ENCODE assay signal across 2 cellular contexts in the genomic region with DNA sequence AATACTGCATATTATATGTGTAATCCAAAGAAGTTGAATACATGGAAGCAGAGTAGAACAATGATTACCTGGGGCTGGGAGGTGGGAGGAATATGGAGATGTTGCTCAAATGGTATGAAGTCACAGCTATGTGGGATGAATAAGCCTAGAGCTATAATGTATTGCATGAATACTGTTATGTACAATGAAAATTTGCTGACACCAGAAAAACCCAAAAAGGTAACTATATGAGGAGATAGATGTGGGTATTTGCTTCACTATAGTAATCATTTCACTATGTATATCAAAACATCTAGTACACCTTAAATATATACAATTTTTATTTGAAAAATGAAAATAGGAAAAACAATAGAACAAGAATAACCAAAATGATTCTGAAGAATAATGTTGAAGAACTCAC.
A peak's percentile ranks its signal among the peaks of the same experiment; 100 is the strongest.
TF ChIP-seq lines count a peak whose summit lies in the region.

No MANE protein-coding gene starts in this region.

TF ChIP-seq in IMR-90, 13 proteins besides CTCF, POLR2A, EP300 and RAD21:
- TF ChIP-seq MAFK (IDR thresholded peaks at IDR 0.05; ENCODE audit: low read depth, low read length) (peak; percentile 61), NFE2L2 (IDR thresholded peaks at IDR 0.05; ENCODE audit: low read depth, low read length) (no peak)

TF ChIP-seq in K562, 482 proteins besides CTCF, POLR2A, EP300 and RAD21:
- TF ChIP-seq TFAM (CRISPR knock-in tag; conservative IDR thresholded peaks at IDR 0.05) (no peak), ZNF316 (IDR thresholded peaks at IDR 0.05) (peak; percentile 52), OTX1 (CRISPR knock-in tag; IDR thresholded peaks at IDR 0.05) (no peak), STAT5B (CRISPR knock-in tag; IDR thresholded peaks at IDR 0.05) (no peak), BCOR (IDR thresholded peaks at IDR 0.05) (no peak), POLR2AphosphoS5 (IDR thresholded peaks at IDR 0.05; ENCODE audit: control insufficient read depth, insufficient read depth, low read depth, low read length) (no peak), NUFIP1 (IDR thresholded peaks at IDR 0.05; ENCODE audit: partially characterized antibody) (no peak)
TF ChIP-seq in K562: peak in this region for 1.
